8 cellular contexts compared by ENCODE assay signal in the genomic region with DNA sequence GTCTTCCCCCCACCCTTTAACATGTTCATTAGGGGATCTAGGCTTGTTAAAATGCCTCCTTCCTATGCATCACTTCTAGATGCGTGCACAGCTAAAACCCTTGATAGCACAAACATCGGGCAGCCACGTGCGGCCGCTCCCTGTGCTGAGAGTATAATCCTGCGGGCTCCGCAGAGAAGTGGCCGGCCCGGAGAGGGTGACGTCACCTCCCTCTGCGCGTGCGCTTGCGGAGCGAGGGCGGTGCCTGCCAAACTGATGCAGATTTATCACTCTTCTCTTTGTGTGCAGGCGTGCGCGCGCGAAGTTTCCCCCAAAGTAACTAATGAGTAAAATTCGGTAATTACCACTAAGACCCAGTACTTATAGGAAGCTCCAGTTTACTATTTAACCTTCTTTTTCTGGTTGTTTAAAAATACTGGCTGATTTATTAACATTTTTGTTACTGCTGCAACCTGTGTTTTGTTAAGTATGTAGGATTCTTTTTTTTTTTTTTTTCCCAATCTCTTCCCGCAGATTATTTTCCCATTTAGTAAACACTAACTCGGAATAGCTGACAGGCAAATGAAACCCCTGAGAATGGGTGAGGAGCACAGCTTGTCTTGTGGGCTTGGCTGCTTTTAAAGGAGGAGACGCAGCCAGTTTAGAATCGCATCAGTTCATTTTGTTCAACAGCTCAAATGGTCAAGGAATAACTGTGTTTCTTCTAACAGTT.
DNase-seq lines count a peak whose midpoint lies in the region; ATAC-seq and TF ChIP-seq lines count a peak whose summit lies in the region.

No MANE protein-coding gene starts in this region.

- H3K4me3 Mint-ChIP-seq in natural killer cell, result peak overlapping the region; percentile 77

- H3K4me1 ChIP-seq in OCI-LY7 (ENCODE audit: insufficient read depth, low read length, poor library complexity, severe bottlenecking) (peaks cover 49% of the 10 kb centered on the region), esophagus squamous epithelium (peaks cover 14 to 81% (median 29%) of the 10 kb centered on the region in 3 donors)

- H3K9me3 ChIP-seq in OCI-LY7 (ENCODE audit: low read length) (no peaks in the 10 kb centered on the region), esophagus squamous epithelium (no peaks in the 10 kb centered on the region)

- CTCF ChIA-PET in OCI-LY7 (lab: Charles Lee; ENCODE audit: unreplicated experiment), result no interaction called here

- DNase-seq in DMS153 (lab: John Stamatoyannopoulos, UW) (peak; percentile 96), HUDEP-2 (lab: John Stamatoyannopoulos, UW; ENCODE audit: unreplicated experiment in 76 of 76) (peak in 60 of 76 experiments; percentile 1 to 66 (median 35)), OCI-LY7 (ENCODE audit: low spot score) (peak; percentile 80), esophagus squamous epithelium (lab: John Stamatoyannopoulos, UW) (peak; percentile 49), natural killer cell (peak; percentile 87)
- DNase-seq in activated T-cell treated with anti-CD3 and anti-CD28 coated beads, Interleukin-2, amount 50 U/mL, for 48 hours, result peak; percentile 82 to 87
- DNase-seq in stimulated activated naive CD4-positive, alpha-beta T cell treated with Interleukin-2 at 50 U/mL for 16 hours (lab: John Stamatoyannopoulos, UW), result peak; percentile 36

- TF ChIP-seq CTCF in OCI-LY7 (conservative IDR thresholded peaks at IDR 0.05; ENCODE audit: low read length), result no peak
- no peak for TF ChIP-seq CTCF in esophagus squamous epithelium (IDR thresholded peaks at IDR 0.05)
- TF ChIP-seq CTCF in natural killer cell (IDR thresholded peaks at IDR 0.05), result no peak

- peaks cover 18% of the 10 kb centered on the region; the same call in 1 of the 2 replicates for H3K79me2 ChIP-seq in OCI-LY7 (ENCODE audit: insufficient read depth, low read depth, low read length)

- TF ChIP-seq POLR2A in esophagus squamous epithelium (IDR thresholded peaks at IDR 0.05), result peak in 2 of 4 donors; percentile 60 to 73

- no TSS peak for BruUV-seq in OCI-LY7 (replicated peaks; lab: Mats Ljungman, UMichigan)

- POLR2A ChIA-PET in OCI-LY7 (lab: Charles Lee), result interaction anchor here (0.6 to 0.9 kb wide), 6 partner anchors 39 to 301 kb away, joined by 3 to 5 read pairs (median 4); no protein-coding TSS in a partner anchor

- no peaks in the 10 kb centered on the region for H3K27me3 Mint-ChIP-seq in natural killer cell (ENCODE audit: low read depth in 2 of 2)

- H3K27ac ChIP-seq in OCI-LY7 (ENCODE audit: low read depth, low read length, poor library complexity, severe bottlenecking) (peak overlapping the region; percentile 15), esophagus squamous epithelium (peak overlapping the region in 3 of 4 donors; percentile 49 to 62 (median 60))

- H3K27ac Mint-ChIP-seq in natural killer cell, result peak overlapping the region; percentile 66 to 88

- ATAC-seq in GM21515 (IDR thresholded peaks at IDR 0.05; ENCODE audit: unreplicated experiment), result peak; percentile 83
- peak; percentile 84 to 92 (median 91) for ATAC-seq in natural killer cell

- peak overlapping the region; percentile 71 for H3K4me2 ChIP-seq in OCI-LY7 (ENCODE audit: low read length)

- no peaks in the 10 kb centered on the region for H3K9me3 Mint-ChIP-seq in natural killer cell

- peaks cover 25 to 46% of the 10 kb centered on the region in 2 donors for H3K4me1 Mint-ChIP-seq in natural killer cell

- no peaks in the 10 kb centered on the region for H4K20me1 ChIP-seq in OCI-LY7 (ENCODE audit: insufficient read depth, low read length)

- H3K36me3 Mint-ChIP-seq in natural killer cell, result no peaks in the 10 kb centered on the region

- H3K4me3 ChIP-seq in OCI-LY7 (ENCODE audit: low read depth, low read length, poor library complexity, severe bottlenecking), result peak overlapping the region; percentile 45
- peak overlapping the region in 3 of 4 donors; percentile 15 to 52 (median 22) for H3K4me3 ChIP-seq in esophagus squamous epithelium

- H2AFZ ChIP-seq in OCI-LY7 (ENCODE audit: low read length), result peak overlapping the region; percentile 59; the same call in 1 of the 2 replicates

- WGBS in esophagus squamous epithelium, 2 donors, result 0 to 3% methylated on average over 22 to 26 of the region's 26 CpGs

- H3K9me2 ChIP-seq in OCI-LY7 (ENCODE audit: insufficient read depth, low read length), result no peaks in the 10 kb centered on the region

- no peaks in the 10 kb centered on the region for H3K27me3 ChIP-seq in esophagus squamous epithelium

- H3K36me3 ChIP-seq in OCI-LY7 (ENCODE audit: insufficient read depth, low read length) (no peaks in the 10 kb centered on the region), esophagus squamous epithelium (no peaks in the 10 kb centered on the region)

- intact Hi-C loops in OCI-LY7 (cut with micrococcal nuclease; ENCODE audit: unreplicated experiment), result loop anchor here (2.0 kb wide), 1 partner anchor 122 kb away; a partner anchor contains a TSS
- intact Hi-C loops in esophagus squamous epithelium (cut with DNase I), result loop anchor here (10.0 kb wide), 1 partner anchor 120 kb away; a partner anchor contains a TSS
- intact Hi-C loops in natural killer cell (cut with micrococcal nuclease), result loop anchor here (2.0 to 5.0 kb wide), 2 partner anchors 57 to 120 kb away; no protein-coding TSS in a partner anchor

Comparison
In these comparisons a context has a peak if more than half of its experiments do, and no peak if none do; other contexts are left out.
1. Peak in every context shown above with its lines: DNase-seq, ATAC-seq, H3K4me3 ChIP-seq and H3K27ac ChIP-seq.
2. DNase-seq: peak in every context shown above with its lines; median percentile 96 in DMS153; 87 in natural killer cell; 84 in activated T-cell treated with anti-CD3 and anti-CD28 coated beads, Interleukin-2, amount 50 U/mL, for 48 hours; 80 in OCI-LY7; 49 in esophagus squamous epithelium; 36 in stimulated activated naive CD4-positive, alpha-beta T cell treated with Interleukin-2 at 50 U/mL for 16 hours; 35 in HUDEP-2.